In genomic region chr11:119433369-119433749, GRCh38 we compare ENCODE assay signal across 16 cellular contexts. TPM values are rescaled to one million over a fixed set of nuclear protein-coding genes. Genes with fewer than 3 reads are reported as not detected.
A peak's percentile ranks its signal among the peaks of the same experiment; 100 is the strongest.
DNase-seq lines count a peak whose midpoint lies in the region; ATAC-seq, FAIRE-seq and TF ChIP-seq lines count a peak whose summit lies in the region.
"Had no signal": no experiment of that assay in that cellular context is flagged by ENCODE, and none has a peak within 500 bp of the region (broad histone marks: within the 10 kb centered on the region; RNA-seq: fewer than 3 reads in every experiment).

No MANE protein-coding gene starts in this region.

- peak overlapping the region; percentile 35 to 89 (median 74) for H3K27ac Mint-ChIP-seq in brain

- H3K4me1 Mint-ChIP-seq in brain: peaks cover 24% of the 10 kb centered on the region

- in situ Hi-C loops in GM13977 (cut with MboI; ENCODE audit: low pct_unique_long_range_greater_than_20kb, low sequenced_read_pairs, unreplicated experiment): no loop called here

- TF ChIP-seq POLR2A in thyroid gland (IDR thresholded peaks at IDR 0.05): no peak

- H3K4me3 ChIP-seq in left lung (no peak overlapping the region), thyroid gland (replicated peaks in 1 of 3) (no peak overlapping the region), SJCRH30 (no peak overlapping the region)
- H3K4me3 ChIP-seq: right lobe of liver, testis had no signal

- peak overlapping the region in 2 of 5 experiments; percentile 19 to 66 for H3K4me3 Mint-ChIP-seq in brain

- H3K27ac ChIP-seq in left lung (peak overlapping the region in 1 of 2 donors; percentile 37), thyroid gland (no peak overlapping the region), SJCRH30 (no peak overlapping the region)
- H3K27ac ChIP-seq: 22Rv1, right lobe of liver, testis, VCaP had no signal

- peak; percentile 9 for ATAC-seq in left lung
- ATAC-seq: Right ventricle myocardium inferior had no signal

- intact Hi-C loops in left lung (cut with DNase I) (no loop called here), thyroid gland (cut with DNase I) (no loop called here)

- H3K36me3 ChIP-seq in left lung: no peaks in the 10 kb centered on the region
- H3K36me3 ChIP-seq in thyroid gland: no peaks in the 10 kb centered on the region
- H3K36me3 ChIP-seq in SJCRH30: no peaks in the 10 kb centered on the region
- H3K36me3 ChIP-seq: right lobe of liver had no signal

- H3K9me3 ChIP-seq in left lung (no peaks in the 10 kb centered on the region), thyroid gland (no peaks in the 10 kb centered on the region), SJCRH30 (replicated peaks) (no peaks in the 10 kb centered on the region)
- H3K9me3 ChIP-seq: right lobe of liver, testis had no signal

- H3K9me3 Mint-ChIP-seq in brain: peaks cover 0 to 10% (median 3%) of the 10 kb centered on the region in 5 experiments

- TF ChIP-seq CTCF in brain (conservative IDR thresholded peaks at IDR 0.05) (no peak), left lung (IDR thresholded peaks at IDR 0.05) (no peak), thyroid gland (IDR thresholded peaks at IDR 0.05) (no peak), GM13977 (IDR thresholded peaks at IDR 0.05; ENCODE audit: extremely low read depth, insufficient read depth, missing control alignments) (no peak)

- H3K27me3 Mint-ChIP-seq in brain: peaks cover 4% of the 10 kb centered on the region

- H3K36me3 Mint-ChIP-seq in brain: no peaks in the 10 kb centered on the region

- FAIRE-seq in HTR-8/SVneo (lab: Jason Lieb, UNC): no peak
- FAIRE-seq: endothelial cell of umbilical vein had no signal

- H3K27me3 ChIP-seq in left lung (peaks cover 0 to 13% of the 10 kb centered on the region in 2 donors), thyroid gland (no peaks in the 10 kb centered on the region), SJCRH30 (no peaks in the 10 kb centered on the region)
- H3K27me3 ChIP-seq: right lobe of liver, testis had no signal

- DNase-seq in A172 (ENCODE audit: low spot score) (peak; percentile 58), HTR-8/SVneo (ENCODE audit: insufficient read length, low spot score) (peak; percentile 38), left lung (no peak), thyroid gland (no peak), GM13977 (ENCODE audit: low spot score) (no peak), SJCRH30 (no peak), NCI-H1105 treated with DMSO at 0.1 percent for 48 hours (lab: John Stamatoyannopoulos, UW) (no peak)
- DNase-seq: DMS79, NCI-H345, right lobe of liver, testis had no signal

- H3K4me1 ChIP-seq in left lung (no peaks in the 10 kb centered on the region), thyroid gland (no peaks in the 10 kb centered on the region), SJCRH30 (no peaks in the 10 kb centered on the region)
- H3K4me1 ChIP-seq: right lobe of liver had no signal

RNA-seq across cellular contexts. Expression of gene THY1, which starts 10.4 kb away (rescaled TPM):
- 276 and 329 TPM in 2 replicates for total RNA-seq in A172 (2014; rRNA removed; shearing (Covaris generic))
- polyA plus RNA-seq in brain (ENCODE audit: insufficient read depth, low read depth, low replicate concordance): 154 TPM
- 100 to 1,000 TPM in 1 of 2 donors, 10 to 100 TPM in 1; 46.6 to 130 TPM for total RNA-seq in left lung
- 10 to 100 TPM; 14.1 to 43.4 (median 30.6) TPM for total RNA-seq in thyroid gland
- 2.5 and 3.8 TPM in 2 replicates for total RNA-seq in SJCRH30 (2014; rRNA removed; shearing (Covaris generic))

RNA-seq across cellular contexts. Expression of gene USP2, which starts 51.9 kb away (rescaled TPM):
- 0.17 TPM in 1 of 2 replicates, not detected in the other for total RNA-seq in A172 (2014; rRNA removed; shearing (Covaris generic))
- 10.1 TPM for polyA plus RNA-seq in brain (ENCODE audit: insufficient read depth, low read depth, low replicate concordance)
- total RNA-seq in left lung: 1 to 10 TPM; 2.6 to 3.7 TPM
- 1 to 10 TPM; 2.0 to 5.3 (median 4.6) TPM for total RNA-seq in thyroid gland
- total RNA-seq in SJCRH30 (2014; rRNA removed; shearing (Covaris generic)): 2.1 and 2.4 TPM in 2 replicates

Comparison
In these comparisons a context has a peak if more than half of its experiments do, and no peak if none do; other contexts are left out.
1. DNase-seq: peak in A172 (single experiment) and HTR-8/SVneo (single experiment); none in left lung (0 of 2), thyroid gland (0 of 2), GM13977 (single experiment), SJCRH30 (0 of 2) and NCI-H1105 treated with DMSO at 0.1 percent for 48 hours (single experiment).